31 cellular contexts compared by ENCODE assay signal in genomic region chr1:30176477-30176876, GRCh38.
"Had no signal": no experiment of that assay in that cellular context is flagged by ENCODE, and none has a peak within 500 bp of the region (broad histone marks: within the 10 kb centered on the region; RNA-seq: fewer than 3 reads in every experiment).

No MANE protein-coding gene starts in this region.

- H3K36me3 ChIP-seq: heart right ventricle, neural progenitor cell, neutrophil, right atrium auricular region, right lobe of liver, stomach, thyroid gland, transverse colon, upper lobe of left lung had no signal

- H3K4me2 ChIP-seq: neural progenitor cell, smooth muscle cell had no signal

- H3K4me3 ChIP-seq: heart right ventricle, lung, neural progenitor cell, psoas muscle, right atrium auricular region, right lobe of liver, smooth muscle cell, stomach, testis, thyroid gland, transverse colon, upper lobe of left lung had no signal

- H3K9ac ChIP-seq: neural progenitor cell, parathyroid adenoma had no signal

- H3K9me3 ChIP-seq: neutrophil, psoas muscle, right atrium auricular region, right lobe of liver, testis, thyroid gland, transverse colon had no signal

- FAIRE-seq: keratinocyte, urothelium cell line had no signal

- H3K27me3 ChIP-seq: neural progenitor cell, right atrium auricular region, testis, thyroid gland, transverse colon, upper lobe of left lung had no signal

- DNase-seq: heart right ventricle; hippocampal formation; kidney glomerular epithelial cell; left cardiac atrium; mesendoderm; naive B cell; natural killer cell; nephron progenitor cell; occipital lobe; psoas muscle; right lobe of liver; stimulated activated CD4-positive, alpha-beta T cell treated with anti-CD3 and anti-CD28 coated beads, Interleukin-12 subunit alpha, Interleukin-12 subunit beta, amount 100 ng/mL, for 4 hours; stimulated activated CD4-positive, alpha-beta T cell treated with anti-CD3 and anti-CD28 coated beads, Interleukin-15, amount 100 ng/mL, for 24 hours; stimulated activated CD4-positive, alpha-beta T cell treated with anti-CD3 and anti-CD28 coated beads, Interleukin-2, amount 100 ng/mL, for 24 hours; stimulated activated CD4-positive, alpha-beta T cell treated with anti-CD3 and anti-CD28 coated beads, Interleukin-4, amount 100 ng/mL, for 1 hour; stimulated activated naive B cell treated with anti-CD40 and anti-IgM and Interleukin-4, amounts not matched to agents 10 μg/mL and 1 μg/mL and 100 μg/mL, for 72 hours; stimulated activated naive CD8-positive, alpha-beta T cell treated with anti-CD3 and anti-CD28 coated beads, Interleukin-15, Interleukin-2, amounts not matched to agents 100 U/mL and 50 U/mL, for 24 hours; stomach; testis; thyroid gland; transverse colon; upper lobe of left lung had no signal

- ATAC-seq: heart right ventricle; left cardiac atrium; left lobe of liver; natural killer cell; psoas muscle; right lobe of liver; stimulated activated naive B cell treated with anti-CD40 and anti-IgM and Interleukin-4, amounts not matched to agents 10 μg/mL and 1 μg/mL and 100 μg/mL, for 72 hours; stimulated activated naive CD8-positive, alpha-beta T cell treated with anti-CD3 and anti-CD28 coated beads, Interleukin-15, Interleukin-2, amounts not matched to agents 100 U/mL and 50 U/mL, for 24 hours had no signal

- H3K4me1 ChIP-seq: heart right ventricle, neural progenitor cell, parathyroid adenoma, psoas muscle, right atrium auricular region, right lobe of liver, stomach, testis, thyroid gland, transverse colon, upper lobe of left lung had no signal

- H3K27ac ChIP-seq: heart right ventricle, neural progenitor cell, neutrophil, parathyroid adenoma, psoas muscle, right atrium auricular region, right lobe of liver, stomach, testis, thyroid gland, transverse colon, upper lobe of left lung had no signal

- H2AFZ ChIP-seq: neural progenitor cell, parathyroid adenoma had no signal

- H3K79me2 ChIP-seq: parathyroid adenoma had no signal
